1 cellular context compared by ENCODE assay signal in genomic region chr7:61111-61510, GRCh38.
TF ChIP-seq lines count a peak whose summit lies in the region.

No MANE protein-coding gene starts in this region.

TF ChIP-seq in K562, 482 proteins besides CTCF, POLR2A, EP300 and RAD21 (continued from another document and continues in another):
- TF ChIP-seq ZNF609 (CRISPR knock-in tag; IDR thresholded peaks at IDR 0.05; ENCODE audit: borderline replicate concordance), result no peak
- no peak for TF ChIP-seq HDAC6 (IDR thresholded peaks at IDR 0.05; ENCODE audit: low read depth, low read length)
- no peak for TF ChIP-seq SETDB1 (IDR thresholded peaks at IDR 0.05; ENCODE audit: low read length)
- no peak for TF ChIP-seq ZNF57 (CRISPR knock-in tag; IDR thresholded peaks at IDR 0.05)
- TF ChIP-seq NUFIP1 (IDR thresholded peaks at IDR 0.05; ENCODE audit: partially characterized antibody), result no peak
- no peak for TF ChIP-seq FOSL1 (tag; conservative IDR thresholded peaks at IDR 0.05)
- TF ChIP-seq RFX1 (IDR thresholded peaks at IDR 0.05), result no peak
- no peak for TF ChIP-seq NFATC3 (IDR thresholded peaks at IDR 0.05)
- TF ChIP-seq ZBTB49 (CRISPR knock-in tag; IDR thresholded peaks at IDR 0.05; ENCODE audit: borderline replicate concordance), result peak; percentile 94
- TF ChIP-seq ZNF584 (CRISPR knock-in tag; IDR thresholded peaks at IDR 0.05; ENCODE audit: low read depth), result no peak
- peak; percentile 60 for TF ChIP-seq ZFX (CRISPR knock-in tag; IDR thresholded peaks at IDR 0.05)
- no peak for TF ChIP-seq EZH2 (IDR thresholded peaks at IDR 0.05; ENCODE audit: borderline replicate concordance, low read depth, low read length)
- no peak for TF ChIP-seq SFPQ (IDR thresholded peaks at IDR 0.05; ENCODE audit: low read depth, low read length)
- TF ChIP-seq ZNF75A (CRISPR knock-in tag; IDR thresholded peaks at IDR 0.05), result no peak
- TF ChIP-seq E2F6 (IDR thresholded peaks at IDR 0.05; ENCODE audit: borderline replicate concordance in 1 of 2, extremely low read depth in 1 of 2, insufficient read depth in 1 of 2, insufficient read length in 1 of 2, low read depth in 1 of 2, low read length in 1 of 2, poor library complexity in 1 of 2, severe bottlenecking in 1 of 2), result peak; percentile 69 to 92
- peak; percentile 92 for TF ChIP-seq ZNF431 (CRISPR knock-in tag; IDR thresholded peaks at IDR 0.05)
- TF ChIP-seq MAX (CRISPR knock-in tag; IDR thresholded peaks at IDR 0.05), result peak; percentile 99
- no peak for TF ChIP-seq ATF7 (IDR thresholded peaks at IDR 0.05)
- 0 out of 2 replicates have a peak, but pooled peaks have one; percentile 59 for TF ChIP-seq NR3C1 (CRISPR knock-in tag; IDR thresholded peaks at IDR 0.05)
- TF ChIP-seq BHLHE40 (IDR thresholded peaks at IDR 0.05; ENCODE audit: low read length), result peak; percentile 77
- TF ChIP-seq RBM25 (IDR thresholded peaks at IDR 0.05; ENCODE audit: low read depth, low read length, severe bottlenecking), result no peak
- no peak for TF ChIP-seq TSHZ1 (CRISPR knock-in tag; IDR thresholded peaks at IDR 0.05)
- TF ChIP-seq ZNF165 (CRISPR knock-in tag; IDR thresholded peaks at IDR 0.05; ENCODE audit: borderline replicate concordance), result no peak
- no peak for TF ChIP-seq HNRNPL (IDR thresholded peaks at IDR 0.05; ENCODE audit: low read depth, low read length)
- no peak for TF ChIP-seq CHAMP1 (IDR thresholded peaks at IDR 0.05)
- no peak for TF ChIP-seq KAT7 (CRISPR knock-in tag; IDR thresholded peaks at IDR 0.05; ENCODE audit: borderline replicate concordance)
- no peak for TF ChIP-seq KLF13 (tag; IDR thresholded peaks at IDR 0.05; ENCODE audit: borderline replicate concordance, low read depth)
- TF ChIP-seq RNF2 (IDR thresholded peaks at IDR 0.05), result no peak
- 0 out of 2 replicates have a peak, but pooled peaks have one; percentile 27 for TF ChIP-seq SNIP1 (IDR thresholded peaks at IDR 0.05; ENCODE audit: low read depth)
- no peak for TF ChIP-seq GTF2E2 (tag; IDR thresholded peaks at IDR 0.05)
- no peak for TF ChIP-seq ZFPM2 (CRISPR knock-in tag; IDR thresholded peaks at IDR 0.05)
- no peak for TF ChIP-seq ZNF347 (CRISPR knock-in tag; IDR thresholded peaks at IDR 0.05; ENCODE audit: low read depth)
- no peak for TF ChIP-seq ZNF444 (CRISPR knock-in tag; IDR thresholded peaks at IDR 0.05)
- TF ChIP-seq ZNF511 (CRISPR knock-in tag; IDR thresholded peaks at IDR 0.05), result peak; percentile 97
- no peak for TF ChIP-seq E4F1 (CRISPR knock-in tag; IDR thresholded peaks at IDR 0.05; ENCODE audit: borderline replicate concordance)
- TF ChIP-seq E2F5 (CRISPR knock-in tag; IDR thresholded peaks at IDR 0.05), result peak; percentile 98; the same call in 1 of the 2 replicates
- TF ChIP-seq ZNF282 (CRISPR knock-in tag; IDR thresholded peaks at IDR 0.05), result 0 out of 2 replicates have a peak, but pooled peaks have one; percentile 70
- TF ChIP-seq MTA1 (IDR thresholded peaks at IDR 0.05; ENCODE audit: borderline replicate concordance), result no peak
- no peak for TF ChIP-seq KLF1 (tag; IDR thresholded peaks at IDR 0.05)
- no peak for TF ChIP-seq NBN (IDR thresholded peaks at IDR 0.05; ENCODE audit: low read depth)
- TF ChIP-seq ZFP30 (CRISPR knock-in tag; IDR thresholded peaks at IDR 0.05; ENCODE audit: borderline replicate concordance), result no peak
